In genomic region chr15:49987198-49987785, GRCh38 we compare ENCODE assay signal across 1 cellular context.
TF ChIP-seq lines count a peak whose summit lies in the region.

No MANE protein-coding gene starts in this region.

TF ChIP-seq in IMR-90, 13 proteins besides CTCF, POLR2A, EP300 and RAD21 (continued from another document):
- no peak for TF ChIP-seq USF2 (IDR thresholded peaks at IDR 0.05; ENCODE audit: low read depth, low read length)
- TF ChIP-seq BHLHE40 (IDR thresholded peaks at IDR 0.05; ENCODE audit: low read depth, low read length), result no peak
- no peak for TF ChIP-seq RFX5 (IDR thresholded peaks at IDR 0.05; ENCODE audit: low read depth, low read length)
- TF ChIP-seq RCOR1 (IDR thresholded peaks at IDR 0.05; ENCODE audit: insufficient replicate concordance, low read length), result no peak
- no peak for TF ChIP-seq MXI1 (IDR thresholded peaks at IDR 0.05; ENCODE audit: borderline replicate concordance, low read depth, low read length)
- no peak for TF ChIP-seq SMC3 (IDR thresholded peaks at IDR 0.05; ENCODE audit: low read depth, low read length)
- no peak for TF ChIP-seq MAZ (IDR thresholded peaks at IDR 0.05; ENCODE audit: borderline replicate concordance, low read depth, low read length)
- TF ChIP-seq, protein P1, sequence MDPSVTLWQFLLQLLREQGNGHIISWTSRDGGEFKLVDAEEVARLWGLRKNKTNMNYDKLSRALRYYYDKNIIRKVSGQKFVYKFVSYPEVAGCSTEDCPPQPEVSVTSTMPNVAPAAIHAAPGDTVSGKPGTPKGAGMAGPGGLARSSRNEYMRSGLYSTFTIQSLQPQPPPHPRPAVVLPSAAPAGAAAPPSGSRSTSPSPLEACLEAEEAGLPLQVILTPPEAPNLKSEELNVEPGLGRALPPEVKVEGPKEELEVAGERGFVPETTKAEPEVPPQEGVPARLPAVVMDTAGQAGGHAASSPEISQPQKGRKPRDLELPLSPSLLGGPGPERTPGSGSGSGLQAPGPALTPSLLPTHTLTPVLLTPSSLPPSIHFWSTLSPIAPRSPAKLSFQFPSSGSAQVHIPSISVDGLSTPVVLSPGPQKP (IDR thresholded peaks at IDR 0.05; ENCODE audit: borderline replicate concordance, low read depth, low read length), result no peak
- TF ChIP-seq CEBPB (IDR thresholded peaks at IDR 0.05; ENCODE audit: low read depth, low read length), result no peak
- TF ChIP-seq FOS (IDR thresholded peaks at IDR 0.05; ENCODE audit: low read depth, low read length), result no peak
